ENCODE assay signal across 3 cellular contexts in the genomic region with DNA sequence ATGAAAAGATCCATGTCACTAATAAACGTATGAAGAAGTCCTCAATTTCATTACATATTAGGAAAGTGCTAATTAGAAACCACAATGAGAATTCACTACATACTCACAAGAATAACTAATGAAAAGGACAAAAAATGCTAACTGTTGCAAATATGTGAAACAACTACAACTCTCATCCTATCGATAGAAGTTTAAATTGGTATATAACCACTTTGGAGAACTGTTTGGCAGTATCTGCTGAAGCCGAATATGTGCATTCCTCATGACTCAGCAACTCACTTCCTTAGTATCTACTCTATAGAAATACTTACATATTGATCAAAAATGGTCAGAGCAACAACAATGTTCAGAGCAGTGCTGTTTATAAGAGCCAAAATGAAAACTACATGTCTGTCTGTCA.
TF ChIP-seq lines count a peak whose summit lies in the region.

No MANE protein-coding gene starts in this region.

TF ChIP-seq in A549, 52 proteins besides CTCF, POLR2A, EP300 and RAD21:
- peak; percentile 55 for TF ChIP-seq MAFK (IDR thresholded peaks at IDR 0.05; ENCODE audit: partially characterized antibody)
- no peak for TF ChIP-seq BCL3 (IDR thresholded peaks at IDR 0.05)
- TF ChIP-seq RCOR1 (IDR thresholded peaks at IDR 0.05; ENCODE audit: low read depth, low read length), result no peak

TF ChIP-seq in IMR-90, 13 proteins besides CTCF, POLR2A, EP300 and RAD21:
- TF ChIP-seq MAFK (IDR thresholded peaks at IDR 0.05; ENCODE audit: low read depth, low read length) (peak; percentile 58), CHD1 (IDR thresholded peaks at IDR 0.05; ENCODE audit: low read depth, low read length) (no peak)

TF ChIP-seq in K562, 482 proteins besides CTCF, POLR2A, EP300 and RAD21:
- TF ChIP-seq BCLAF1 (IDR thresholded peaks at IDR 0.05; ENCODE audit: borderline replicate concordance in 1 of 2, control insufficient read depth in 1 of 2, low read depth in 2 of 2, low read length in 1 of 2), result no peak
- TF ChIP-seq NFIX (CRISPR knock-in tag; IDR thresholded peaks at IDR 0.05; ENCODE audit: low read depth), result no peak
- TF ChIP-seq C11orf30 (IDR thresholded peaks at IDR 0.05; ENCODE audit: low read depth), result peak; percentile 39; the same call in 1 of the 2 replicates
- no peak for TF ChIP-seq DACH1 (IDR thresholded peaks at IDR 0.05; ENCODE audit: partially characterized antibody)
- TF ChIP-seq ZNF253 (CRISPR knock-in tag; conservative IDR thresholded peaks at IDR 0.05), result no peak
- peak; percentile 61; the same call in 1 of the 2 replicates for TF ChIP-seq ZNF316 (IDR thresholded peaks at IDR 0.05)
- TF ChIP-seq, protein P1, sequence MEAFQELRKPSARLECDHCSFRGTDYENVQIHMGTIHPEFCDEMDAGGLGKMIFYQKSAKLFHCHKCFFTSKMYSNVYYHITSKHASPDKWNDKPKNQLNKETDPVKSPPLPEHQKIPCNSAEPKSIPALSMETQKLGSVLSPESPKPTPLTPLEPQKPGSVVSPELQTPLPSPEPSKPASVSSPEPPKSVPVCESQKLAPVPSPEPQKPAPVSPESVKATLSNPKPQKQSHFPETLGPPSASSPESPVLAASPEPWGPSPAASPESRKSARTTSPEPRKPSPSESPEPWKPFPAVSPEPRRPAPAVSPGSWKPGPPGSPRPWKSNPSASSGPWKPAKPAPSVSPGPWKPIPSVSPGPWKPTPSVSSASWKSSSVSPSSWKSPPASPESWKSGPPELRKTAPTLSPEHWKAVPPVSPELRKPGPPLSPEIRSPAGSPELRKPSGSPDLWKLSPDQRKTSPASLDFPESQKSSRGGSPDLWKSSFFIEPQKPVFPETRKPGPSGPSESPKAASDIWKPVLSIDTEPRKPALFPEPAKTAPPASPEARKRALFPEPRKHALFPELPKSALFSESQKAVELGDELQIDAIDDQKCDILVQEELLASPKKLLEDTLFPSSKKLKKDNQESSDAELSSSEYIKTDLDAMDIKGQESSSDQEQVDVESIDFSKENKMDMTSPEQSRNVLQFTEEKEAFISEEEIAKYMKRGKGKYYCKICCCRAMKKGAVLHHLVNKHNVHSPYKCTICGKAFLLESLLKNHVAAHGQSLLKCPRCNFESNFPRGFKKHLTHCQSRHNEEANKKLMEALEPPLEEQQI (IDR thresholded peaks at IDR 0.05), result no peak
- TF ChIP-seq MAFG (tag; conservative IDR thresholded peaks at IDR 0.05), result peak; percentile 45
TF ChIP-seq in K562: peak in this region for 3.
